19 cellular contexts compared by ENCODE assay signal in genomic region chr6:137762168-137763090, GRCh38.
"Had no signal": no experiment of that assay in that cellular context is flagged by ENCODE, and none has a peak within 500 bp of the region (broad histone marks: within the 10 kb centered on the region; RNA-seq: fewer than 3 reads in every experiment).

No MANE protein-coding gene starts in this region.

- H3K27me3 ChIP-seq: brain microvascular endothelial cell, esophagus squamous epithelium, hepatocyte, tibial nerve had no signal

- H3K4me3 Mint-ChIP-seq: activated CD4-positive, alpha-beta T cell treated with anti-CD3 and anti-CD28 coated beads, Interleukin-2, amount 10 ng/mL, durations not matched to agents 24 days and 14 days; activated naive CD4-positive, alpha-beta T cell treated with anti-CD3 and anti-CD28 coated beads, Interleukin-2, amount 10 ng/mL, durations not matched to agents 7 days and 5 days; nephron progenitor cell; stimulated activated naive CD8-positive, alpha-beta T cell treated with anti-CD3 and anti-CD28 coated beads, Interleukin-15, Interleukin-2, amounts not matched to agents 100 ng/mL and 50 ng/mL, for 24 hours had no signal

- DNase-seq: activated CD4-positive, alpha-beta T cell treated with anti-CD3 and anti-CD28 coated beads, Interleukin-2, amount 10 ng/mL, durations not matched to agents 24 days and 14 days; activated CD4-positive, CD25-positive, alpha-beta regulatory T cell; activated CD8-positive, alpha-beta memory T cell treated with anti-CD3 and anti-CD28 coated beads, Interleukin-2, amount 50 U/mL, for 4 hours; activated effector memory CD4-positive, alpha-beta T cell treated with Interleukin-2 at 50 U/mL for 16 hours; activated naive CD4-positive, alpha-beta T cell treated with anti-CD3 and anti-CD28 coated beads, Interleukin-2, amount 10 ng/mL, durations not matched to agents 7 days and 5 days; activated T-cell treated with anti-CD3 and anti-CD28 coated beads, Interleukin-2, amount 50 U/mL, for 48 hours; aorta; brain microvascular endothelial cell; cortex of kidney; esophagus squamous epithelium; islet precursor cell; lower lobe of right lung; nephron progenitor cell; occipital lobe; retina; stimulated activated CD8-positive, alpha-beta memory T cell treated with anti-CD3 and anti-CD28 coated beads, Interleukin-4, amount 100 ng/mL, for 48 hours had no signal

- ATAC-seq: lower lobe of right lung had no signal

- H3K27ac Mint-ChIP-seq: activated CD4-positive, alpha-beta T cell treated with anti-CD3 and anti-CD28 coated beads, Interleukin-2, amount 10 ng/mL, durations not matched to agents 24 days and 14 days; activated naive CD4-positive, alpha-beta T cell treated with anti-CD3 and anti-CD28 coated beads, Interleukin-2, amount 10 ng/mL, durations not matched to agents 7 days and 5 days; nephron progenitor cell; stimulated activated naive CD8-positive, alpha-beta T cell treated with anti-CD3 and anti-CD28 coated beads, Interleukin-15, Interleukin-2, amounts not matched to agents 100 ng/mL and 50 ng/mL, for 24 hours had no signal

- H3K9me3 ChIP-seq: esophagus squamous epithelium, lower lobe of right lung had no signal

- H3K4me1 ChIP-seq: lower lobe of right lung, tibial nerve had no signal

- H3K27ac ChIP-seq: brain microvascular endothelial cell, esophagus squamous epithelium, hepatocyte, lower lobe of right lung, tibial nerve had no signal

- H3K4me1 Mint-ChIP-seq: nephron progenitor cell had no signal

- H3K27me3 Mint-ChIP-seq: activated CD4-positive, alpha-beta T cell treated with anti-CD3 and anti-CD28 coated beads, Interleukin-2, amount 10 ng/mL, durations not matched to agents 24 days and 14 days; activated naive CD4-positive, alpha-beta T cell treated with anti-CD3 and anti-CD28 coated beads, Interleukin-2, amount 10 ng/mL, durations not matched to agents 7 days and 5 days; stimulated activated naive CD8-positive, alpha-beta T cell treated with anti-CD3 and anti-CD28 coated beads, Interleukin-15, Interleukin-2, amounts not matched to agents 100 ng/mL and 50 ng/mL, for 24 hours had no signal

- H3K9me3 Mint-ChIP-seq: activated naive CD4-positive, alpha-beta T cell treated with anti-CD3 and anti-CD28 coated beads, Interleukin-2, amount 10 ng/mL, durations not matched to agents 7 days and 5 days; nephron progenitor cell; stimulated activated naive CD8-positive, alpha-beta T cell treated with anti-CD3 and anti-CD28 coated beads, Interleukin-15, Interleukin-2, amounts not matched to agents 100 ng/mL and 50 ng/mL, for 24 hours had no signal

- H3K36me3 ChIP-seq: brain microvascular endothelial cell, esophagus squamous epithelium, lower lobe of right lung, tibial nerve had no signal

- H3K4me3 ChIP-seq: esophagus squamous epithelium, hepatocyte, lower lobe of right lung, tibial nerve had no signal
